ENCODE assay signal across 22 cellular contexts in the genomic region with DNA sequence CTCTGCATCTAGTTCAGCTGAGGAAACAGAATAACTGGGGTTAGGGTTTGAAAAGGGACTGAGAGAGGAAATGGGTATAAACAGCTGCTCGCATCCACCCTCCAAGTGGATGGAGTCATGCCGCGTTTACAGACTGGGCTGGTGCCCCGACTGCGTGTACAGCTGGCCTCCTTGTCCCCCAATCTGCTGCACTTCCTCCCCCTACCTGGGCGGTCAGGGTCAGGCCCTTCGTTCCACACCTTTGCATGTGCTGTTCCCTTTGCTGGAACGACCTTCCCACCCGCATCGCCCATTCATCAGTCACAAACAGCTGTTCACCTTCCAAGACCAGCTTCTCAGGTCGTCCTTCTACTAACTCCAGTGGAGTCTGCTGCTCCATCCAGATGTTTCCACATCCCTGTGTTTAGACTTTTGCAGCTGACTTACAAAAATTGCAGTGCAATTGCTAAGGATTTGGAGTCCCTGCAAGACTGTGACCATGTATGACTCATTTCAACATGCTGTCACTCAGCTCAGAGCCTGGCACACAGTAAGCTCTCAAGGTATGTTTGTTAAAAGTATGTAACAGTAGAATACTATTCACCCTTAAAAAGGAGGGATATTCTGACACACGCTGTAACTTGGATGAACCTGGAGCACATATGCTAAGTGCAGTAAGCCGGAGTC.
DNase-seq lines count a peak whose midpoint lies in the region; ATAC-seq and TF ChIP-seq lines count a peak whose summit lies in the region.
"Had no signal": no experiment of that assay in that cellular context is flagged by ENCODE, and none has a peak within 500 bp of the region (broad histone marks: within the 10 kb centered on the region; RNA-seq: fewer than 3 reads in every experiment).

No MANE protein-coding gene starts in this region.

- in situ Hi-C loops in IMR-90 (cut with MboI; ENCODE audit: low sequenced_read_pairs), result no loop called here
- in situ Hi-C loops in KBM-7 (cut with MboI; ENCODE audit: low pct_unique_long_range_greater_than_20kb, low sequenced_read_pairs), result no loop called here

- no peaks in the 10 kb centered on the region for H3K27me3 Mint-ChIP-seq in activated CD4-positive, alpha-beta memory T cell treated with anti-CD3 and anti-CD28 coated beads, Interleukin-2, amount 10 ng/mL, durations not matched to agents 7 days and 5 days
- H3K27me3 Mint-ChIP-seq: brain; CD8-positive, alpha-beta memory T cell; stimulated activated naive CD8-positive, alpha-beta T cell treated with anti-CD3 and anti-CD28 coated beads, Interleukin-15, Interleukin-2, amounts not matched to agents 100 ng/mL and 50 ng/mL, for 24 hours had no signal

- no peaks in the 10 kb centered on the region for H3K27me3 ChIP-seq in IMR-90 (ENCODE audit: control insufficient read depth, insufficient read depth, low read length)
- H3K27me3 ChIP-seq: foreskin keratinocyte, spleen, thyroid gland had no signal

- peaks cover 4% of the 10 kb centered on the region; the same call in 1 of the 2 replicates for H3K36me3 ChIP-seq in IMR-90 (ENCODE audit: control insufficient read depth, insufficient read depth, low read length)
- H3K36me3 ChIP-seq: thyroid gland had no signal

- H3K14ac ChIP-seq in IMR-90 (replicated peaks; ENCODE audit: low read depth, low read length), result no peak overlapping the region

- H3K56ac ChIP-seq in IMR-90 (ENCODE audit: extremely low read depth, insufficient read depth, low read length), result no peak overlapping the region

- no peak for TF ChIP-seq POLR2A in IMR-90 (IDR thresholded peaks at IDR 0.05; ENCODE audit: low read depth, low read length)

- peaks cover 12% of the 10 kb centered on the region for H3K9me1 ChIP-seq in IMR-90 (ENCODE audit: insufficient read depth, low read length)

- H3K4ac ChIP-seq in IMR-90 (ENCODE audit: low read depth, low read length), result no peak overlapping the region

- no peaks in the 10 kb centered on the region for H3K9me3 Mint-ChIP-seq in activated CD4-positive, alpha-beta memory T cell treated with anti-CD3 and anti-CD28 coated beads, Interleukin-2, amount 10 ng/mL, durations not matched to agents 7 days and 5 days
- H3K9me3 Mint-ChIP-seq: CD8-positive, alpha-beta memory T cell; HFFc6; stimulated activated naive CD8-positive, alpha-beta T cell treated with anti-CD3 and anti-CD28 coated beads, Interleukin-15, Interleukin-2, amounts not matched to agents 100 ng/mL and 50 ng/mL, for 24 hours had no signal

- H3K79me1 ChIP-seq in IMR-90 (ENCODE audit: low read depth in 1 of 2, low read length in 2 of 2), result peaks cover 4 to 10% of the 10 kb centered on the region in 2 experiments; a peak in 2 of 4 replicates

- ATAC-seq in IMR-90 (ENCODE audit: low read depth), result peak; percentile 33
- ATAC-seq: foreskin keratinocyte had no signal

- no peak overlapping the region for H3K4me3 Mint-ChIP-seq in activated CD4-positive, alpha-beta memory T cell treated with anti-CD3 and anti-CD28 coated beads, Interleukin-2, amount 10 ng/mL, durations not matched to agents 7 days and 5 days
- H3K4me3 Mint-ChIP-seq: brain; CD8-positive, alpha-beta memory T cell; HFFc6; stimulated activated naive CD8-positive, alpha-beta T cell treated with anti-CD3 and anti-CD28 coated beads, Interleukin-15, Interleukin-2, amounts not matched to agents 100 ng/mL and 50 ng/mL, for 24 hours had no signal

- no peak overlapping the region for H3K9ac ChIP-seq in IMR-90 (ENCODE audit: low read depth, low read length)

- H2BK15ac ChIP-seq in IMR-90 (ENCODE audit: low read depth, low read length), result no peak overlapping the region

- no peak overlapping the region for H2BK120ac ChIP-seq in IMR-90 (ENCODE audit: low read depth, low read length)

- dilution Hi-C loops in IMR-90 (cut with HindIII; ENCODE audit: low sequenced_read_pairs, unreplicated experiment), result no loop called here

- DNase-seq in EH (ENCODE audit: low read depth) (peak; percentile 20), IMR-90 (peak; percentile 47), epithelial cell of esophagus (ENCODE audit: low read depth) (peak; percentile 29), mucosa of gallbladder (ENCODE audit: low spot score) (peak; percentile 9), KBM-7 (no peak)
- DNase-seq in activated CD4-positive, alpha-beta memory T cell treated with anti-CD3 and anti-CD28 coated beads, Interleukin-2, amount 10 ng/mL, durations not matched to agents 7 days and 5 days, result no peak
- DNase-seq in activated CD4-positive, CD25-positive, alpha-beta regulatory T cell (lab: John Stamatoyannopoulos, UW), result no peak
- DNase-seq: CD8-positive, alpha-beta memory T cell; foreskin keratinocyte; HFFc6; hypothalamus; NCI-H1417; NCI-H2107; NCI-H446 treated with DMSO at 0.1 percent for 48 hours; nucleus accumbens; retina; SHP77 treated with DMSO at 0.1 percent for 48 hours; spleen; stimulated activated CD4-positive, alpha-beta T cell treated with anti-CD3 and anti-CD28 coated beads, Interleukin-4, amount 100 ng/mL, for 1 hour; thyroid gland had no signal

- H3K27ac Mint-ChIP-seq in activated CD4-positive, alpha-beta memory T cell treated with anti-CD3 and anti-CD28 coated beads, Interleukin-2, amount 10 ng/mL, durations not matched to agents 7 days and 5 days, result no peak overlapping the region
- H3K27ac Mint-ChIP-seq: brain; HFFc6; stimulated activated naive CD8-positive, alpha-beta T cell treated with anti-CD3 and anti-CD28 coated beads, Interleukin-15, Interleukin-2, amounts not matched to agents 100 ng/mL and 50 ng/mL, for 24 hours had no signal

- no peak overlapping the region for H3K27ac ChIP-seq in IMR-90 (ENCODE audit: insufficient read depth, low read length)
- H3K27ac ChIP-seq: foreskin keratinocyte, thyroid gland had no signal

- H3K23ac ChIP-seq in IMR-90 (ENCODE audit: low read depth, low read length), result no peak overlapping the region

- intact Hi-C loops in IMR-90 (cut with micrococcal nuclease), result no loop called here

- no peaks in the 10 kb centered on the region for H3K9me3 ChIP-seq in IMR-90 (ENCODE audit: control insufficient read depth, insufficient read depth, low read length)
- H3K9me3 ChIP-seq: spleen, thyroid gland had no signal

- no peak overlapping the region for H3K4me2 ChIP-seq in IMR-90 (ENCODE audit: low read depth, low read length)

- no peak overlapping the region for H2AK9ac ChIP-seq in IMR-90 (replicated peaks; ENCODE audit: low read depth, low read length, poor library complexity)

- no peak for TF ChIP-seq CTCF in IMR-90 (conservative IDR thresholded peaks at IDR 0.05; ENCODE audit: low read depth, low read length)
- no peak for TF ChIP-seq CTCF in epithelial cell of esophagus (IDR thresholded peaks at IDR 0.05; ENCODE audit: insufficient read depth, low read depth, low read length, missing control alignments)

- POLR2A ChIA-PET in IMR-90 (lab: Charles Lee; ENCODE audit: unreplicated experiment), result no interaction called here
- POLR2A ChIA-PET in activated CD4-positive, alpha-beta memory T cell treated with anti-CD3 and anti-CD28 coated beads, Interleukin-2, amount 10 ng/mL, durations not matched to agents 7 days and 5 days (lab: Charles Lee), result interaction anchor here (0.6 kb wide), 1 partner anchor 53 kb away, joined by 3 read pairs; no protein-coding TSS in a partner anchor

- H4K20me1 ChIP-seq in IMR-90 (ENCODE audit: insufficient read depth, low read length), result 0 out of 2 replicates have a peak, but pooled peaks cover 7% of the 10 kb centered on the region

- no peak overlapping the region for H4K91ac ChIP-seq in IMR-90 (ENCODE audit: insufficient read depth, low read depth, low read length)

- WGBS in IMR-90 (ENCODE audit: extremely low coverage in 2 of 2, insufficient read length in 1 of 2), 2 experiments, result 84% methylated on average over 12 of the region's 13 CpGs; no CpG with 5 or more reads in 1 of the 2 experiments

- no peak for TF ChIP-seq RAD21 in IMR-90 (IDR thresholded peaks at IDR 0.05; ENCODE audit: low read length)

- CTCF ChIA-PET in IMR-90 (lab: Yijun Ruan, JAX), result no interaction called here
- CTCF ChIA-PET in activated CD4-positive, alpha-beta memory T cell treated with anti-CD3 and anti-CD28 coated beads, Interleukin-2, amount 10 ng/mL, durations not matched to agents 7 days and 5 days (lab: Charles Lee), result interaction anchor here (0.6 kb wide), 1 partner anchor 13 kb away, joined by 5 read pairs; no protein-coding TSS in a partner anchor

- no peak overlapping the region for H2BK20ac ChIP-seq in IMR-90 (ENCODE audit: low read depth, low read length)

- H3K4me1 Mint-ChIP-seq in activated CD4-positive, alpha-beta memory T cell treated with anti-CD3 and anti-CD28 coated beads, Interleukin-2, amount 10 ng/mL, durations not matched to agents 7 days and 5 days, result no peaks in the 10 kb centered on the region
- H3K4me1 Mint-ChIP-seq: brain had no signal

- H4K5ac ChIP-seq in IMR-90 (ENCODE audit: low read depth, low read length), result no peak overlapping the region

- no peak overlapping the region for H3K18ac ChIP-seq in IMR-90 (ENCODE audit: low read depth, low read length)

- BruUV-seq in IMR-90 (replicated peaks; lab: Mats Ljungman, UMichigan), result no TSS peak

- no peak overlapping the region for H2BK5ac ChIP-seq in IMR-90 (ENCODE audit: low read depth, low read length, poor library complexity, severe bottlenecking)

- H3K4me1 ChIP-seq in IMR-90 (ENCODE audit: control insufficient read depth, insufficient read depth, low read length), result peaks cover 12% of the 10 kb centered on the region
- H3K4me1 ChIP-seq: foreskin keratinocyte had no signal

- H3K36me3 Mint-ChIP-seq in activated CD4-positive, alpha-beta memory T cell treated with anti-CD3 and anti-CD28 coated beads, Interleukin-2, amount 10 ng/mL, durations not matched to agents 7 days and 5 days (ENCODE audit: low read depth), result peaks cover 7% of the 10 kb centered on the region

- no peak overlapping the region for H3K4me3 ChIP-seq in IMR-90 (ENCODE audit: insufficient read depth, low read depth, low read length)
- no peak overlapping the region for H3K4me3 ChIP-seq in epithelial cell of esophagus (ENCODE audit: low read length)
- H3K4me3 ChIP-seq: spleen, thyroid gland had no signal

- no peak overlapping the region for H2AK5ac ChIP-seq in IMR-90 (ENCODE audit: low read depth, low read length)

- H2AFZ ChIP-seq in IMR-90 (replicated peaks; ENCODE audit: low read length, poor library complexity), result no peak overlapping the region

- H4K8ac ChIP-seq in IMR-90 (ENCODE audit: low read depth in 2 of 2, low read length in 2 of 2), result no peak overlapping the region

TF ChIP-seq in IMR-90, 13 proteins besides CTCF, POLR2A, EP300 and RAD21:
- TF ChIP-seq MXI1 (IDR thresholded peaks at IDR 0.05; ENCODE audit: borderline replicate concordance, low read depth, low read length) (no peak), NFE2L2 (IDR thresholded peaks at IDR 0.05; ENCODE audit: low read depth, low read length) (no peak), BHLHE40 (IDR thresholded peaks at IDR 0.05; ENCODE audit: low read depth, low read length) (no peak)

Comparison
In these comparisons a context has a peak if more than half of its experiments do, and no peak if none do; other contexts are left out.
1. DNase-seq: peak in EH (single experiment), IMR-90 (single experiment), epithelial cell of esophagus (single experiment) and mucosa of gallbladder (single experiment); none in activated CD4-positive, alpha-beta memory T cell treated with anti-CD3 and anti-CD28 coated beads, Interleukin-2, amount 10 ng/mL, durations not matched to agents 7 days and 5 days (single experiment), KBM-7 (single experiment) and activated CD4-positive, CD25-positive, alpha-beta regulatory T cell (0 of 4).